In genomic region chr12:69639400-69640016, GRCh38 we compare ENCODE assay signal across 1 cellular context.
TF ChIP-seq lines count a peak whose summit lies in the region.

No MANE protein-coding gene starts in this region.

TF ChIP-seq in H1, 55 proteins besides CTCF, POLR2A, EP300 and RAD21:
- TF ChIP-seq SP4 (IDR thresholded peaks at IDR 0.05; ENCODE audit: low read length) (no peak), HDAC2 (IDR thresholded peaks at IDR 0.05; ENCODE audit: borderline replicate concordance in 1 of 2, low read depth in 2 of 2, low read length in 2 of 2) (no peak), FOSL1 (IDR thresholded peaks at IDR 0.05; ENCODE audit: insufficient read depth, low read depth, low read length) (no peak), CREB1 (IDR thresholded peaks at IDR 0.05) (no peak), SIN3A (conservative IDR thresholded peaks at IDR 0.05 in 1 of 2, IDR thresholded peaks at IDR 0.05 in 1 of 2; ENCODE audit: low read depth in 1 of 2, low read length in 2 of 2) (no peak), NANOG (IDR thresholded peaks at IDR 0.05; ENCODE audit: insufficient read depth, low read depth, low read length, poor library complexity, severe bottlenecking) (no peak), YY1 (IDR thresholded peaks at IDR 0.05; ENCODE audit: low read depth, low read length) (0 out of 2 replicates have a peak, but pooled peaks have one; percentile 46), MAX (IDR thresholded peaks at IDR 0.05) (peak; percentile 72)
